8 cellular contexts compared by ENCODE assay signal in genomic region chr1:224333309-224333926, GRCh38. TPM values are rescaled to one million over a fixed set of nuclear protein-coding genes. Genes with fewer than 3 reads are reported as not detected.
DNase-seq lines count a peak whose midpoint lies in the region; ATAC-seq, FAIRE-seq and TF ChIP-seq lines count a peak whose summit lies in the region.

No MANE protein-coding gene starts in this region.

- no peaks in the 10 kb centered on the region for H3K27me3 ChIP-seq in keratinocyte (ENCODE audit: control insufficient read depth, extremely low read depth, insufficient read depth, low read length)

- peak; percentile 26 for DNase-seq in activated CD4-positive, alpha-beta T cell treated with anti-CD3 and anti-CD28 coated beads for 36 hours
- no peak for DNase-seq in activated CD4-positive, alpha-beta T cell treated with anti-CD3 and anti-CD28 coated beads, Interleukin-2, amount 50 U/mL, for 48 hours
- DNase-seq in NCI-H774 (lab: John Stamatoyannopoulos, UW), result peak; percentile 66
- peak; percentile 73 for DNase-seq in astrocyte of the spinal cord (ENCODE audit: low read depth, low spot score)
- DNase-seq in keratinocyte (ENCODE audit: low read depth, low spot score), result no peak
- peak; percentile 89 for DNase-seq in superior temporal gyrus (ENCODE audit: extremely low spot score)

- CTCF ChIA-PET in activated CD4-positive, alpha-beta T cell treated with anti-CD3 and anti-CD28 coated beads for 36 hours (lab: Charles Lee), result interaction anchor here (0.5 to 4.8 kb wide), 23 partner anchors 10 to 1719 kb away, joined by 3 to 52 read pairs (median 4); no protein-coding TSS in a partner anchor

- no peaks in the 10 kb centered on the region for H3K9me1 ChIP-seq in keratinocyte (ENCODE audit: control insufficient read depth, extremely low read depth, insufficient read depth, low read length)

- POLR2A ChIA-PET in activated CD4-positive, alpha-beta T cell treated with anti-CD3 and anti-CD28 coated beads for 36 hours (lab: Charles Lee), result no interaction called here

- H3K36me3 ChIP-seq in keratinocyte (ENCODE audit: control insufficient read depth in 2 of 2, extremely low read depth in 1 of 2, insufficient read depth in 2 of 2, low read length in 2 of 2), result no peaks in the 10 kb centered on the region

- no peak overlapping the region for H3K9ac ChIP-seq in keratinocyte (ENCODE audit: control insufficient read depth, extremely low read depth, insufficient read depth, low read length)

- no peaks in the 10 kb centered on the region for H4K20me1 ChIP-seq in keratinocyte (ENCODE audit: control insufficient read depth, extremely low read depth, insufficient read depth, low read length)

- peak; percentile 52 for ATAC-seq in activated CD4-positive, alpha-beta T cell treated with anti-CD3 and anti-CD28 coated beads for 36 hours
- ATAC-seq in GM21360 (IDR thresholded peaks at IDR 0.05; ENCODE audit: unreplicated experiment) (peak; percentile 42), HG03571 (IDR thresholded peaks at IDR 0.05; ENCODE audit: unreplicated experiment) (peak; percentile 47)

- peaks cover 15% of the 10 kb centered on the region for H3K79me2 ChIP-seq in keratinocyte (ENCODE audit: control insufficient read depth, insufficient read depth, low read length)

- no peaks in the 10 kb centered on the region for H3K27me3 Mint-ChIP-seq in activated CD4-positive, alpha-beta T cell treated with anti-CD3 and anti-CD28 coated beads for 36 hours

- H3K27ac ChIP-seq in keratinocyte (ENCODE audit: control insufficient read depth, insufficient read depth, low read length), result no peak overlapping the region

- intact Hi-C loops in activated CD4-positive, alpha-beta T cell treated with anti-CD3 and anti-CD28 coated beads for 36 hours (cut with DNase I, micrococcal nuclease), result loop anchor here (1.0 to 10.0 kb wide), 6 partner anchors 123 to 639 kb away; partner anchors contain the start of gene DEGS1 (in 1 of the 2)

- no peak overlapping the region for H3K4me3 Mint-ChIP-seq in activated CD4-positive, alpha-beta T cell treated with anti-CD3 and anti-CD28 coated beads for 36 hours

- peaks cover 26% of the 10 kb centered on the region for H3K4me1 Mint-ChIP-seq in activated CD4-positive, alpha-beta T cell treated with anti-CD3 and anti-CD28 coated beads for 36 hours

- FAIRE-seq in keratinocyte (lab: Jason Lieb, UNC), result peak; percentile 57

- H3K4me1 ChIP-seq in keratinocyte (ENCODE audit: control insufficient read depth, extremely low read depth, insufficient read depth, low read length), result peaks cover 12% of the 10 kb centered on the region

- no peak overlapping the region for H2AFZ ChIP-seq in keratinocyte (ENCODE audit: control insufficient read depth, low read length)

- no peak overlapping the region for H3K4me3 ChIP-seq in astrocyte of the spinal cord (ENCODE audit: low read depth, low read length)
- no peak overlapping the region for H3K4me3 ChIP-seq in keratinocyte (ENCODE audit: control insufficient read depth in 2 of 3, extremely low read depth in 1 of 3, insufficient read depth in 2 of 3, low read depth in 1 of 3, low read length in 3 of 3)

- in situ Hi-C loops in astrocyte of the spinal cord (cut with HindIII; ENCODE audit: low sequenced_read_pairs), result no loop called here

- no peaks in the 10 kb centered on the region for H3K36me3 Mint-ChIP-seq in activated CD4-positive, alpha-beta T cell treated with anti-CD3 and anti-CD28 coated beads for 36 hours (ENCODE audit: low read depth)

- TF ChIP-seq CTCF in astrocyte of the spinal cord (IDR thresholded peaks at IDR 0.05; ENCODE audit: low read depth, low read length) (peak; percentile 54), keratinocyte (optimal IDR thresholded peaks at IDR 0.05 in 1 of 3, IDR thresholded peaks at IDR 0.05 in 1 of 3, conservative IDR thresholded peaks at IDR 0.05 in 1 of 3; ENCODE audit: extremely low read depth in 1 of 3, insufficient read depth in 2 of 3, low read length in 3 of 3) (peak in 2 of 3 experiments; percentile 48 to 65)

- H3K4me2 ChIP-seq in keratinocyte (ENCODE audit: control insufficient read depth, extremely low read depth, insufficient read depth, low read depth, low read length), result no peak overlapping the region

- peak overlapping the region; percentile 56 for H3K27ac Mint-ChIP-seq in activated CD4-positive, alpha-beta T cell treated with anti-CD3 and anti-CD28 coated beads for 36 hours

- H3K9me3 ChIP-seq in keratinocyte (ENCODE audit: control insufficient read depth, low read depth, low read length), result no peaks in the 10 kb centered on the region

- dilution Hi-C loops in keratinocyte (cut with MboI; ENCODE audit: extremely low pct_ligation_motif_present, low sequenced_read_pairs), result no loop called here

- H3K9me3 Mint-ChIP-seq in activated CD4-positive, alpha-beta T cell treated with anti-CD3 and anti-CD28 coated beads for 36 hours (ENCODE audit: low read depth), result no peaks in the 10 kb centered on the region

RNA-seq across cellular contexts. Expression of gene NVL, which starts 3.4 kb away (rescaled TPM):
- 10 to 100 TPM; 34.2 to 44.1 TPM for total RNA-seq in activated CD4-positive, alpha-beta T cell treated with anti-CD3 and anti-CD28 coated beads for 36 hours
- 17.9 to 25.4 TPM (median 24.9 TPM) in 3 replicates for polyA plus RNA-seq in keratinocyte
- polyA plus RNA-seq in keratinocyte (2011; ENCODE audit: low read depth), result 68.2 TPM
- polyA plus RNA-seq in keratinocyte (2011; cell fraction: cytosol; rRNA removed), result 16.4 and 20.1 TPM in 2 replicates
- polyA plus RNA-seq in keratinocyte (2011; cell fraction: nucleus; rRNA removed), result 33.8 and 35.4 TPM in 2 replicates
- polyA plus RNA-seq in keratinocyte (2012; ENCODE audit: low replicate concordance), result 9.9 and 18.1 TPM in 2 replicates
- 13.4 to 26.4 TPM (median 14.3 TPM) in 3 replicates for polyA minus RNA-seq in keratinocyte
- polyA minus RNA-seq in keratinocyte (2011; cell fraction: cytosol; rRNA and poly(A)+ RNA removed), result 15.0 TPM
- polyA minus RNA-seq in keratinocyte (2011; cell fraction: nucleus; rRNA and poly(A)+ RNA removed), result 16.6 and 30.8 TPM in 2 replicates

RNA-seq across cellular contexts. Expression of gene CNIH4, which starts 23.3 kb away (rescaled TPM):
- total RNA-seq in activated CD4-positive, alpha-beta T cell treated with anti-CD3 and anti-CD28 coated beads for 36 hours, result 10 to 100 TPM; 29.9 to 49.6 TPM
- polyA plus RNA-seq in keratinocyte, result 63.5 to 139 TPM (median 103 TPM) in 3 replicates
- polyA plus RNA-seq in keratinocyte (2011; ENCODE audit: low read depth), result 18.0 TPM
- 41.1 and 77.2 TPM in 2 replicates for polyA plus RNA-seq in keratinocyte (2011; cell fraction: cytosol; rRNA removed)
- polyA plus RNA-seq in keratinocyte (2011; cell fraction: nucleus; rRNA removed), result 44.5 and 51.8 TPM in 2 replicates
- 86.0 and 92.7 TPM in 2 replicates for polyA plus RNA-seq in keratinocyte (2012; ENCODE audit: low replicate concordance)
- polyA minus RNA-seq in keratinocyte, result 20.7 to 99.3 TPM (median 58.3 TPM) in 3 replicates
- 13.8 TPM for polyA minus RNA-seq in keratinocyte (2011; cell fraction: cytosol; rRNA and poly(A)+ RNA removed)
- polyA minus RNA-seq in keratinocyte (2011; cell fraction: nucleus; rRNA and poly(A)+ RNA removed), result 16.1 and 21.6 TPM in 2 replicates

Comparison
In these comparisons a context has a peak if more than half of its experiments do, and no peak if none do; other contexts are left out.
1. DNase-seq: peak in activated CD4-positive, alpha-beta T cell treated with anti-CD3 and anti-CD28 coated beads for 36 hours (single experiment), NCI-H774 (single experiment), astrocyte of the spinal cord (single experiment) and superior temporal gyrus (single experiment); none in activated CD4-positive, alpha-beta T cell treated with anti-CD3 and anti-CD28 coated beads, Interleukin-2, amount 50 U/mL, for 48 hours (0 of 2) and keratinocyte (single experiment).
2. Peak in every context shown above with its lines, with median percentiles within 50 percentile points of each other: ATAC-seq.